ENCODE assay signal across 15 cellular contexts in the genomic region with DNA sequence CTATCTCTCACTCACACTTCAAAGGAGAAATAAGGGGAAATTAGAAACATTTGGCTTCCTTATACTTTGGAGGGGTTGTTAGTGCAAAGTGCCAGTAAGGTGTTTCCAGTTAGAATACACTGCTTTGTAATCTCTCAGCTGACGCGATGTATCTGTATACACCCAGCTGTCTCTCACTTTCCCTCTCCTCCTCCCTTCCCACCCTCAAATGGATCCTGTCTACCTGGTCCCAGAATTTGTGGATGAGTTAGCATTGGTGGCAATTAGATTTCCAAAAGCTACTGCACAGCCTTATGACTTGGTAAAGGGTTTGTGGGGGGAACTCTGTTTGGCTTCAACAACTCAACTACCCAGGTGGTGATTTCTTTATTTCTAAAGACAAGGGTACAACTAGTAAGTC. TPM values are rescaled to one million over a fixed set of nuclear protein-coding genes. Genes with fewer than 3 reads are reported as not detected.
DNase-seq lines count a peak whose midpoint lies in the region; ATAC-seq, FAIRE-seq and TF ChIP-seq lines count a peak whose summit lies in the region.
"Had no signal": no experiment of that assay in that cellular context is flagged by ENCODE, and none has a peak within 500 bp of the region (broad histone marks: within the 10 kb centered on the region; RNA-seq: fewer than 3 reads in every experiment).

No MANE protein-coding gene starts in this region.

- H3K27ac ChIP-seq in A549 (peak overlapping the region; percentile 96 to 98), OCI-LY3 (ENCODE audit: low read length) (peak overlapping the region; percentile 80), esophagus muscularis mucosa (replicated peaks in 1 of 4) (peak overlapping the region; percentile 90 to 98 (median 96))

- WGBS in A549 (ENCODE audit: missing lambda C conversion rate): 95% methylated on average over 2 of the region's 2 CpGs
- 63% methylated on average over 2 of the region's 2 CpGs for WGBS in esophagus muscularis mucosa

- POLR2A ChIA-PET in A549 (lab: Yijun Ruan, JAX): interaction anchor here (1.4 to 2.6 kb wide), 2 partner anchors 9 to 11 kb away, joined by 4 to 9 read pairs; no protein-coding TSS in a partner anchor
- POLR2A ChIA-PET in activated CD8-positive, alpha-beta T cell treated with anti-CD3 and anti-CD28 coated beads for 36 hours (lab: Charles Lee): no interaction called here

- DNase-seq in A549 (ENCODE audit: low read depth in 1 of 2, low spot score in 1 of 2) (no peak), esophagus muscularis mucosa (ENCODE audit: extremely low spot score) (no peak), foreskin melanocyte (no peak)
- no peak for DNase-seq in natural killer cell treated with Interleukin-12 subunit alpha and Interleukin-12 subunit beta and Interleukin-15 and Interleukin-18, amount 100 ng/mL, for 72 hours (ENCODE audit: low spot score)
- no peak for DNase-seq in activated naive CD4-positive, alpha-beta T cell treated with anti-CD3 and anti-CD28 coated beads, Interleukin-2, amount 10 ng/mL, durations not matched to agents 7 days and 5 days
- no peak for DNase-seq in activated CD8-positive, alpha-beta T cell treated with anti-CD3 and anti-CD28 coated beads for 36 hours
- DNase-seq: activated CD4-positive, alpha-beta T cell treated with anti-CD3 and anti-CD28 coated beads for 1 hour; activated gamma-delta T cell treated with Interleukin-2 at 50 U/mL for 16 hours; CD8-positive, alpha-beta memory T cell; mesendoderm; NCI-H187; NCI-H510A treated with DMSO at 0.1 percent for 48 hours had no signal

- H3K4me3 ChIP-seq in A549 (0 out of 3 replicates have a peak overlapping the region, but pooled peaks have one; percentile 9), OCI-LY3 (ENCODE audit: low read length) (peak overlapping the region; percentile 0; the same call in 1 of the 2 replicates), esophagus muscularis mucosa (peak overlapping the region in 1 of 4 donors; percentile 41)

- H3K27me3 Mint-ChIP-seq in natural killer cell treated with Interleukin-12 subunit alpha and Interleukin-12 subunit beta and Interleukin-15 and Interleukin-18, amount 100 ng/mL, for 72 hours: no peaks in the 10 kb centered on the region
- H3K27me3 Mint-ChIP-seq in activated naive CD4-positive, alpha-beta T cell treated with anti-CD3 and anti-CD28 coated beads, Interleukin-2, amount 10 ng/mL, durations not matched to agents 7 days and 5 days: peaks cover 7% of the 10 kb centered on the region
- no peaks in the 10 kb centered on the region for H3K27me3 Mint-ChIP-seq in activated CD8-positive, alpha-beta T cell treated with anti-CD3 and anti-CD28 coated beads for 36 hours
- H3K27me3 Mint-ChIP-seq: CD8-positive, alpha-beta memory T cell had no signal

- H3K9me3 Mint-ChIP-seq in natural killer cell treated with Interleukin-12 subunit alpha and Interleukin-12 subunit beta and Interleukin-15 and Interleukin-18, amount 100 ng/mL, for 72 hours: no peaks in the 10 kb centered on the region
- H3K9me3 Mint-ChIP-seq in activated naive CD4-positive, alpha-beta T cell treated with anti-CD3 and anti-CD28 coated beads, Interleukin-2, amount 10 ng/mL, durations not matched to agents 7 days and 5 days: no peaks in the 10 kb centered on the region
- H3K9me3 Mint-ChIP-seq in activated CD8-positive, alpha-beta T cell treated with anti-CD3 and anti-CD28 coated beads for 36 hours: no peaks in the 10 kb centered on the region
- H3K9me3 Mint-ChIP-seq: CD8-positive, alpha-beta memory T cell had no signal

- intact Hi-C loops in esophagus muscularis mucosa (cut with DNase I): no loop called here
- intact Hi-C loops in activated CD8-positive, alpha-beta T cell treated with anti-CD3 and anti-CD28 coated beads for 36 hours (cut with micrococcal nuclease): no loop called here

- H3K79me2 ChIP-seq in OCI-LY3 (ENCODE audit: low read length): peaks cover 95% of the 10 kb centered on the region

- FAIRE-seq in A549 (lab: Jason Lieb, UNC): no peak
- FAIRE-seq: frontal cortex had no signal

- H3K36me3 ChIP-seq in OCI-LY3 (replicated peaks; ENCODE audit: low read depth, low read length) (peaks cover 79% of the 10 kb centered on the region), esophagus muscularis mucosa (peaks cover 0 to 58% (median 21%) of the 10 kb centered on the region in 4 donors)

- ATAC-seq in A549 (no peak), GM18868 (IDR thresholded peaks at IDR 0.05; ENCODE audit: unreplicated experiment) (no peak)
- ATAC-seq in natural killer cell treated with Interleukin-12 subunit alpha and Interleukin-12 subunit beta and Interleukin-15 and Interleukin-18, amount 100 ng/mL, for 72 hours: no peak
- no peak for ATAC-seq in activated CD8-positive, alpha-beta T cell treated with anti-CD3 and anti-CD28 coated beads for 36 hours

- H3K9ac ChIP-seq in OCI-LY3 (ENCODE audit: low read length): peak overlapping the region; percentile 26; the same call in 1 of the 2 replicates

- H2AFZ ChIP-seq in OCI-LY3 (ENCODE audit: low read depth, low read length): no peak overlapping the region

- H3K4me1 ChIP-seq in A549 (peaks cover 99% of the 10 kb centered on the region), OCI-LY3 (ENCODE audit: low read length) (peaks cover 85% of the 10 kb centered on the region), esophagus muscularis mucosa (peaks cover 69 to 98% (median 90%) of the 10 kb centered on the region in 4 donors)

- no peak for TF ChIP-seq POLR2A in A549 (IDR thresholded peaks at IDR 0.05; ENCODE audit: low read length)
- no peak for TF ChIP-seq POLR2A in esophagus muscularis mucosa (IDR thresholded peaks at IDR 0.05; ENCODE audit: low read depth)

- no peak for TF ChIP-seq CTCF in A549 (IDR thresholded peaks at IDR 0.05)
- TF ChIP-seq CTCF in OCI-LY3 (IDR thresholded peaks at IDR 0.05; ENCODE audit: low read depth, low read length): no peak
- TF ChIP-seq CTCF in esophagus muscularis mucosa (IDR thresholded peaks at IDR 0.05): no peak
- TF ChIP-seq CTCF in activated CD8-positive, alpha-beta T cell treated with anti-CD3 and anti-CD28 coated beads for 36 hours (IDR thresholded peaks at IDR 0.05): no peak

- H3K4me3 Mint-ChIP-seq in natural killer cell treated with Interleukin-12 subunit alpha and Interleukin-12 subunit beta and Interleukin-15 and Interleukin-18, amount 100 ng/mL, for 72 hours: peak overlapping the region; percentile 19
- H3K4me3 Mint-ChIP-seq in activated naive CD4-positive, alpha-beta T cell treated with anti-CD3 and anti-CD28 coated beads, Interleukin-2, amount 10 ng/mL, durations not matched to agents 7 days and 5 days: no peak overlapping the region
- no peak overlapping the region for H3K4me3 Mint-ChIP-seq in activated CD8-positive, alpha-beta T cell treated with anti-CD3 and anti-CD28 coated beads for 36 hours

- no peaks in the 10 kb centered on the region for H3K36me3 Mint-ChIP-seq in natural killer cell treated with Interleukin-12 subunit alpha and Interleukin-12 subunit beta and Interleukin-15 and Interleukin-18, amount 100 ng/mL, for 72 hours
- peaks cover 4% of the 10 kb centered on the region for H3K36me3 Mint-ChIP-seq in activated naive CD4-positive, alpha-beta T cell treated with anti-CD3 and anti-CD28 coated beads, Interleukin-2, amount 10 ng/mL, durations not matched to agents 7 days and 5 days
- H3K36me3 Mint-ChIP-seq in activated CD8-positive, alpha-beta T cell treated with anti-CD3 and anti-CD28 coated beads for 36 hours (ENCODE audit: low read depth): peaks cover 7% of the 10 kb centered on the region

- no peak for TF ChIP-seq EP300 in A549 (IDR thresholded peaks at IDR 0.05)
- TF ChIP-seq EP300 in esophagus muscularis mucosa (IDR thresholded peaks at IDR 0.05): no peak

- H4K20me1 ChIP-seq in OCI-LY3 (ENCODE audit: insufficient read depth, low read length): peaks cover 56% of the 10 kb centered on the region

- H3K27me3 ChIP-seq in OCI-LY3 (ENCODE audit: low read depth, low read length) (no peaks in the 10 kb centered on the region), esophagus muscularis mucosa (no peaks in the 10 kb centered on the region)

- CTCF ChIA-PET in A549 (lab: Yijun Ruan, JAX): interaction anchor here (1.0 to 3.2 kb wide), 2 partner anchors 232 to 382 kb away, joined by 4 to 9 read pairs; no protein-coding TSS in a partner anchor
- CTCF ChIA-PET in activated naive CD4-positive, alpha-beta T cell treated with anti-CD3 and anti-CD28 coated beads, Interleukin-2, amount 10 ng/mL, durations not matched to agents 7 days and 5 days (lab: Charles Lee): no interaction called here
- CTCF ChIA-PET in activated CD8-positive, alpha-beta T cell treated with anti-CD3 and anti-CD28 coated beads for 36 hours (lab: Charles Lee): interaction anchor here (1.3 kb wide), 1 partner anchor 12 kb away, joined by 3 read pairs; no protein-coding TSS in a partner anchor

- no peaks in the 10 kb centered on the region for H3K9me3 ChIP-seq in A549
- no peaks in the 10 kb centered on the region for H3K9me3 ChIP-seq in OCI-LY3 (ENCODE audit: insufficient read depth, low read length)
- no peaks in the 10 kb centered on the region for H3K9me3 ChIP-seq in esophagus muscularis mucosa

- H3K4me2 ChIP-seq in A549: peak overlapping the region; percentile 98
- H3K4me2 ChIP-seq in OCI-LY3 (ENCODE audit: low read length): peak overlapping the region; percentile 73

- H3K4me1 Mint-ChIP-seq in natural killer cell treated with Interleukin-12 subunit alpha and Interleukin-12 subunit beta and Interleukin-15 and Interleukin-18, amount 100 ng/mL, for 72 hours (ENCODE audit: low read depth in 2 of 2): peaks cover 20 to 24% of the 10 kb centered on the region in 2 donors
- H3K4me1 Mint-ChIP-seq in activated naive CD4-positive, alpha-beta T cell treated with anti-CD3 and anti-CD28 coated beads, Interleukin-2, amount 10 ng/mL, durations not matched to agents 7 days and 5 days: peaks cover 4% of the 10 kb centered on the region
- peaks cover 4% of the 10 kb centered on the region for H3K4me1 Mint-ChIP-seq in activated CD8-positive, alpha-beta T cell treated with anti-CD3 and anti-CD28 coated beads for 36 hours (ENCODE audit: low read depth)

- peak overlapping the region in 1 of 2 donors; percentile 70 for H3K27ac Mint-ChIP-seq in natural killer cell treated with Interleukin-12 subunit alpha and Interleukin-12 subunit beta and Interleukin-15 and Interleukin-18, amount 100 ng/mL, for 72 hours
- H3K27ac Mint-ChIP-seq in activated naive CD4-positive, alpha-beta T cell treated with anti-CD3 and anti-CD28 coated beads, Interleukin-2, amount 10 ng/mL, durations not matched to agents 7 days and 5 days: no peak overlapping the region
- no peak overlapping the region for H3K27ac Mint-ChIP-seq in activated CD8-positive, alpha-beta T cell treated with anti-CD3 and anti-CD28 coated beads for 36 hours

- no peak for TF ChIP-seq RAD21 in A549 (conservative IDR thresholded peaks at IDR 0.05 in 1 of 2, IDR thresholded peaks at IDR 0.05 in 1 of 2)

RNA-seq across cellular contexts. Expression of gene ATP1B1, which starts 10.5 kb away (rescaled TPM):
- 323 and 377 TPM in 2 replicates for polyA plus RNA-seq in A549 (2011; rRNA removed)
- polyA plus RNA-seq in A549 (2012; cell fraction: cytosol; rRNA removed): 74.7 and 88.8 TPM in 2 replicates
- polyA plus RNA-seq in A549 (2012; cell fraction: nucleus; rRNA removed): 51.7 and 61.3 TPM in 2 replicates
- 215 to 313 TPM (median 303 TPM) in 3 replicates for polyA plus RNA-seq in A549 (2017; fragmentation: RNase III; extraction: RNeasy Plus Mini Kit Qiagen cat#74134 plus additional on column Dnase treatment)
- 112 and 115 TPM in 2 replicates for polyA minus RNA-seq in A549 (2011; rRNA and poly(A)+ RNA removed)
- 10 to 100 TPM; 69.4 to 88.6 (median 78.3) TPM for total RNA-seq in esophagus muscularis mucosa
- 1 to 10 TPM; 1.3 to 2.3 TPM for total RNA-seq in natural killer cell treated with Interleukin-12 subunit alpha and Interleukin-12 subunit beta and Interleukin-15 and Interleukin-18, amount 100 ng/mL, for 72 hours
- 1 to 10 TPM; 3.1 to 3.7 TPM for total RNA-seq in activated CD8-positive, alpha-beta T cell treated with anti-CD3 and anti-CD28 coated beads for 36 hours

Comparison
In these comparisons a context has a peak if more than half of its experiments do, and no peak if none do; other contexts are left out.
1. RNA of gene ATP1B1, which starts 10.5 kb away (total RNA-seq): 69.4 to 88.6 TPM in esophagus muscularis mucosa; 3.1 to 3.7 TPM in activated CD8-positive, alpha-beta T cell treated with anti-CD3 and anti-CD28 coated beads for 36 hours and 1.3 to 2.3 TPM in natural killer cell treated with Interleukin-12 subunit alpha and Interleukin-12 subunit beta and Interleukin-15 and Interleukin-18, amount 100 ng/mL, for 72 hours; every median in the first group is over 10 times any median in the second.
2. Peak in every context shown above with its lines, with median percentiles within 50 percentile points of each other: H3K27ac ChIP-seq.